In genomic region chr7:1028044-1028770, GRCh38 we compare ENCODE assay signal across 7 cellular contexts. TPM values are rescaled to one million over a fixed set of nuclear protein-coding genes. Genes with fewer than 3 reads are reported as not detected.
DNase-seq lines count a peak whose midpoint lies in the region; ATAC-seq, FAIRE-seq and TF ChIP-seq lines count a peak whose summit lies in the region.

No MANE protein-coding gene starts in this region.

- peaks cover 26% of the 10 kb centered on the region for H3K36me3 Mint-ChIP-seq in activated B cell treated with CpG ODN at 0.5 μM for 24 hours (ENCODE audit: low read depth)
- H3K36me3 Mint-ChIP-seq in central memory CD8-positive, alpha-beta T cell (ENCODE audit: insufficient read depth) = peaks cover 9% of the 10 kb centered on the region

- peak overlapping the region; percentile 46 to 71 (median 66) for H3K4me3 ChIP-seq in keratinocyte (ENCODE audit: control insufficient read depth in 2 of 3, extremely low read depth in 1 of 3, insufficient read depth in 2 of 3, low read depth in 1 of 3, low read length in 3 of 3)

- peaks cover 13% of the 10 kb centered on the region for H3K4me1 ChIP-seq in keratinocyte (ENCODE audit: control insufficient read depth, extremely low read depth, insufficient read depth, low read length)

- H3K9me3 ChIP-seq in keratinocyte (ENCODE audit: control insufficient read depth, low read depth, low read length) = no peaks in the 10 kb centered on the region

- H3K27me3 ChIP-seq in keratinocyte (ENCODE audit: control insufficient read depth, extremely low read depth, insufficient read depth, low read length) = no peaks in the 10 kb centered on the region

- dilution Hi-C loops in keratinocyte (cut with MboI; ENCODE audit: extremely low pct_ligation_motif_present, low sequenced_read_pairs) = no loop called here

- CTCF ChIA-PET in activated B cell treated with CpG ODN at 0.5 μM for 24 hours (lab: Charles Lee) = interaction anchor here (1.7 to 5.7 kb wide), 3 partner anchors 35 to 57 kb away, joined by 5 to 31 read pairs (median 6); no protein-coding TSS in a partner anchor

- peak; percentile 50 for ATAC-seq in HG02852 (IDR thresholded peaks at IDR 0.05; ENCODE audit: unreplicated experiment)
- peak; percentile 38 for ATAC-seq in activated B cell treated with CpG ODN at 0.5 μM for 24 hours (ENCODE audit: low read depth)
- peak; percentile 82 for ATAC-seq in central memory CD8-positive, alpha-beta T cell (replicated peaks; ENCODE audit: extremely low read depth, poor library complexity, severe bottlenecking)

- peaks cover 42% of the 10 kb centered on the region for H3K79me2 ChIP-seq in keratinocyte (ENCODE audit: control insufficient read depth, insufficient read depth, low read length)

- H3K4me3 Mint-ChIP-seq in activated B cell treated with CpG ODN at 0.5 μM for 24 hours = peak overlapping the region; percentile 91
- peak overlapping the region; percentile 74 for H3K4me3 Mint-ChIP-seq in central memory CD8-positive, alpha-beta T cell

- FAIRE-seq in GM18507 (lab: Jason Lieb, UNC) = peak; percentile 85
- FAIRE-seq in keratinocyte (lab: Jason Lieb, UNC) = no peak

- no peak overlapping the region for H3K27ac Mint-ChIP-seq in activated B cell treated with CpG ODN at 0.5 μM for 24 hours
- H3K27ac Mint-ChIP-seq in central memory CD8-positive, alpha-beta T cell (ENCODE audit: low read depth) = peak overlapping the region; percentile 51

- H3K36me3 ChIP-seq in keratinocyte (ENCODE audit: control insufficient read depth in 2 of 2, extremely low read depth in 1 of 2, insufficient read depth in 2 of 2, low read length in 2 of 2) = peaks cover 0 to 4% of the 10 kb centered on the region in 2 experiments

- peak overlapping the region; percentile 69 for H3K9ac ChIP-seq in keratinocyte (ENCODE audit: control insufficient read depth, extremely low read depth, insufficient read depth, low read length)

- no peaks in the 10 kb centered on the region for H4K20me1 ChIP-seq in keratinocyte (ENCODE audit: control insufficient read depth, extremely low read depth, insufficient read depth, low read length)

- POLR2A ChIA-PET in activated B cell treated with CpG ODN at 0.5 μM for 24 hours (lab: Charles Lee) = interaction anchor here (0.7 to 7.7 kb wide), 9 partner anchors 9 to 53 kb away, joined by 3 to 148 read pairs (median 4); partner anchors contain the start of genes COX19 and GPR146

- H3K9me1 ChIP-seq in keratinocyte (ENCODE audit: control insufficient read depth, extremely low read depth, insufficient read depth, low read length) = no peaks in the 10 kb centered on the region

- DNase-seq in GM18507 (ENCODE audit: extremely low spot score, insufficient read length, low read depth) (peak; percentile 91), NCI-H2029 treated with DMSO at 0.1 percent for 48 hours (lab: John Stamatoyannopoulos, UW) (peak; percentile 56), activated B cell treated with CpG ODN at 0.5 μM for 24 hours (peak; percentile 85), keratinocyte (ENCODE audit: low read depth, low spot score) (no peak)
- peak; percentile 53 to 74 for DNase-seq in central memory CD8-positive, alpha-beta T cell (ENCODE audit: low spot score in 2 of 2)
- DNase-seq in stimulated activated CD4-positive, alpha-beta T cell treated with anti-CD3 and anti-CD28 coated beads, Interleukin-12 subunit alpha, Interleukin-12 subunit beta, amount 100 ng/mL, for 24 hours (ENCODE audit: low read depth in 2 of 2) = peak; percentile 73 to 80

- H3K9me3 Mint-ChIP-seq in activated B cell treated with CpG ODN at 0.5 μM for 24 hours = no peaks in the 10 kb centered on the region
- no peaks in the 10 kb centered on the region for H3K9me3 Mint-ChIP-seq in central memory CD8-positive, alpha-beta T cell

- peak overlapping the region; percentile 60 for H3K27ac ChIP-seq in keratinocyte (ENCODE audit: control insufficient read depth, insufficient read depth, low read length)

- no peaks in the 10 kb centered on the region for H3K27me3 Mint-ChIP-seq in activated B cell treated with CpG ODN at 0.5 μM for 24 hours
- no peaks in the 10 kb centered on the region for H3K27me3 Mint-ChIP-seq in central memory CD8-positive, alpha-beta T cell

- H3K4me1 Mint-ChIP-seq in activated B cell treated with CpG ODN at 0.5 μM for 24 hours = peaks cover 61% of the 10 kb centered on the region
- peaks cover 52% of the 10 kb centered on the region for H3K4me1 Mint-ChIP-seq in central memory CD8-positive, alpha-beta T cell

- TF ChIP-seq CTCF in activated B cell treated with CpG ODN at 0.5 μM for 24 hours (IDR thresholded peaks at IDR 0.05) (no peak), keratinocyte (optimal IDR thresholded peaks at IDR 0.05 in 1 of 3, IDR thresholded peaks at IDR 0.05 in 1 of 3, conservative IDR thresholded peaks at IDR 0.05 in 1 of 3; ENCODE audit: extremely low read depth in 1 of 3, insufficient read depth in 2 of 3, low read length in 3 of 3) (no peak)

- peak overlapping the region; percentile 51 for H2AFZ ChIP-seq in keratinocyte (ENCODE audit: control insufficient read depth, low read length)

- peak overlapping the region; percentile 79 for H3K4me2 ChIP-seq in keratinocyte (ENCODE audit: control insufficient read depth, extremely low read depth, insufficient read depth, low read depth, low read length)

- intact Hi-C loops in activated B cell treated with CpG ODN at 0.5 μM for 24 hours (cut with micrococcal nuclease) = loop anchor here (5.0 to 10.0 kb wide), 3 partner anchors 36 to 1287 kb away; partner anchors contain the start of gene SNX8

RNA-seq across cellular contexts. Expression of gene GPR146, which starts 16.1 kb away (rescaled TPM):
- 6.2 and 6.9 TPM in 2 replicates for total RNA-seq in activated B cell treated with CpG ODN at 0.5 μM for 24 hours
- polyA plus RNA-seq in keratinocyte = 0.13 to 0.24 TPM (median 0.15 TPM) in 3 replicates
- 0.14 TPM for polyA plus RNA-seq in keratinocyte (2011; ENCODE audit: low read depth)
- polyA plus RNA-seq in keratinocyte (2011; cell fraction: cytosol; rRNA removed) = 0.10 TPM in 1 of 2 replicates, not detected in the other
- 0.16 and 0.23 TPM in 2 replicates for polyA plus RNA-seq in keratinocyte (2011; cell fraction: nucleus; rRNA removed)
- polyA plus RNA-seq in keratinocyte (2012; ENCODE audit: low replicate concordance) = 0.23 TPM in 1 of 2 replicates, not detected in the other
- 0.20 TPM in 1 of 3 replicates, not detected in the others for polyA minus RNA-seq in keratinocyte
- not detected for polyA minus RNA-seq in keratinocyte (2011; cell fraction: cytosol; rRNA and poly(A)+ RNA removed)
- not detected in 2 replicates for polyA minus RNA-seq in keratinocyte (2011; cell fraction: nucleus; rRNA and poly(A)+ RNA removed)

RNA-seq across cellular contexts. Expression of gene CYP2W1, which starts 45.2 kb away (rescaled TPM):
- not detected in 2 replicates for total RNA-seq in activated B cell treated with CpG ODN at 0.5 μM for 24 hours
- 0.05 to 0.58 TPM (median 0.09 TPM) in 3 replicates for polyA plus RNA-seq in keratinocyte
- not detected for polyA plus RNA-seq in keratinocyte (2011; ENCODE audit: low read depth)
- 0.10 TPM in 1 of 2 replicates, not detected in the other for polyA plus RNA-seq in keratinocyte (2011; cell fraction: cytosol; rRNA removed)
- 0.17 and 0.18 TPM in 2 replicates for polyA plus RNA-seq in keratinocyte (2011; cell fraction: nucleus; rRNA removed)
- polyA plus RNA-seq in keratinocyte (2012; ENCODE audit: low replicate concordance) = 0.41 TPM in 1 of 2 replicates, not detected in the other
- 0.20 TPM in 1 of 3 replicates, not detected in the others for polyA minus RNA-seq in keratinocyte
- polyA minus RNA-seq in keratinocyte (2011; cell fraction: cytosol; rRNA and poly(A)+ RNA removed) = not detected
- polyA minus RNA-seq in keratinocyte (2011; cell fraction: nucleus; rRNA and poly(A)+ RNA removed) = 0.31 TPM in 1 of 2 replicates, not detected in the other

RNA-seq across cellular contexts. Expression of gene COX19, which starts 52.9 kb away (rescaled TPM):
- 21.2 and 24.5 TPM in 2 replicates for total RNA-seq in activated B cell treated with CpG ODN at 0.5 μM for 24 hours
- polyA plus RNA-seq in keratinocyte = 4.7 to 6.3 TPM (median 6.2 TPM) in 3 replicates
- 4.8 TPM for polyA plus RNA-seq in keratinocyte (2011; ENCODE audit: low read depth)
- polyA plus RNA-seq in keratinocyte (2011; cell fraction: cytosol; rRNA removed) = 3.5 TPM in 2 replicates
- 11.7 and 13.8 TPM in 2 replicates for polyA plus RNA-seq in keratinocyte (2011; cell fraction: nucleus; rRNA removed)
- polyA plus RNA-seq in keratinocyte (2012; ENCODE audit: low replicate concordance) = 5.4 and 6.2 TPM in 2 replicates
- polyA minus RNA-seq in keratinocyte = 4.0 to 5.1 TPM (median 4.3 TPM) in 3 replicates
- polyA minus RNA-seq in keratinocyte (2011; cell fraction: cytosol; rRNA and poly(A)+ RNA removed) = 0.58 TPM
- 3.2 and 5.5 TPM in 2 replicates for polyA minus RNA-seq in keratinocyte (2011; cell fraction: nucleus; rRNA and poly(A)+ RNA removed)

RNA-seq across cellular contexts. Expression of gene GPER1, which starts 59.7 kb away (rescaled TPM):
- total RNA-seq in activated B cell treated with CpG ODN at 0.5 μM for 24 hours = 2.7 and 3.0 TPM in 2 replicates
- polyA plus RNA-seq in keratinocyte = 0.05 to 0.21 TPM (median 0.08 TPM) in 3 replicates
- polyA plus RNA-seq in keratinocyte (2011; ENCODE audit: low read depth) = not detected
- 0.04 and 0.12 TPM in 2 replicates for polyA plus RNA-seq in keratinocyte (2011; cell fraction: cytosol; rRNA removed)
- 0.09 and 0.13 TPM in 2 replicates for polyA plus RNA-seq in keratinocyte (2011; cell fraction: nucleus; rRNA removed)
- 0.10 and 0.39 TPM in 2 replicates for polyA plus RNA-seq in keratinocyte (2012; ENCODE audit: low replicate concordance)
- not detected in 3 replicates for polyA minus RNA-seq in keratinocyte
- not detected for polyA minus RNA-seq in keratinocyte (2011; cell fraction: cytosol; rRNA and poly(A)+ RNA removed)
- not detected in 2 replicates for polyA minus RNA-seq in keratinocyte (2011; cell fraction: nucleus; rRNA and poly(A)+ RNA removed)
